8 cellular contexts compared by ENCODE assay signal in genomic region chr17:2709173-2709661, GRCh38. TPM values are rescaled to one million over a fixed set of nuclear protein-coding genes. Genes with fewer than 3 reads are reported as not detected.
DNase-seq lines count a peak whose midpoint lies in the region; ATAC-seq and TF ChIP-seq lines count a peak whose summit lies in the region.

No MANE protein-coding gene starts in this region.

- H3K79me2 ChIP-seq in MM.1S (ENCODE audit: low read length): peaks cover 79% of the 10 kb centered on the region

- H4K20me1 ChIP-seq in MM.1S (ENCODE audit: insufficient read depth, low read length): peaks cover 57% of the 10 kb centered on the region

- H2AFZ ChIP-seq in MM.1S (ENCODE audit: low read length): no peak overlapping the region

- TF ChIP-seq POLR2A in gastrocnemius medialis (IDR thresholded peaks at IDR 0.05): no peak

- H3K4me3 ChIP-seq in MM.1S (ENCODE audit: low read length) (no peak overlapping the region), endodermal cell (ENCODE audit: low read length) (no peak overlapping the region), gastrocnemius medialis (peak overlapping the region; percentile 65 to 84 (median 71))

- 0 out of 2 replicates have a peak overlapping the region, but pooled peaks have one; percentile 75 for H3K9ac ChIP-seq in MM.1S (ENCODE audit: low read length)
- H3K9ac ChIP-seq in endodermal cell (ENCODE audit: extremely low read depth, low read length, poor library complexity, severe bottlenecking): no peak overlapping the region

- H3F3A ChIP-seq in MM.1S (ENCODE audit: insufficient read depth, low read length): no peaks in the 10 kb centered on the region

- TF ChIP-seq CTCF in MM.1S (IDR thresholded peaks at IDR 0.05; ENCODE audit: low read length) (no peak), endodermal cell (conservative IDR thresholded peaks at IDR 0.05) (no peak), gastrocnemius medialis (IDR thresholded peaks at IDR 0.05 in 4 of 5, conservative IDR thresholded peaks at IDR 0.05 in 1 of 5) (no peak)

- H3K4me1 Mint-ChIP-seq in T-helper 1 cell treated with Interleukin-12 subunit alpha and Interleukin-12 subunit beta and Interleukin-4 antibody, amounts not matched to agents 30 μg/mL and 1 μg/mL, for 36 hours (ENCODE audit: low read depth): peaks cover 25% of the 10 kb centered on the region
- H3K4me1 Mint-ChIP-seq in endodermal cell: peaks cover 41% of the 10 kb centered on the region

- in situ Hi-C loops in gastrocnemius medialis (cut with MboI; ENCODE audit: low sequenced_read_pairs in 4 of 4): loop anchor here in 1 of 4 donors (25.0 kb wide), 1 partner anchor 297 kb away; the partner anchor contains the start of gene MNT

- H3K9me3 Mint-ChIP-seq in T-helper 1 cell treated with Interleukin-12 subunit alpha and Interleukin-12 subunit beta and Interleukin-4 antibody, amounts not matched to agents 30 μg/mL and 1 μg/mL, for 36 hours: no peaks in the 10 kb centered on the region
- H3K9me3 Mint-ChIP-seq in endodermal cell: no peaks in the 10 kb centered on the region

- no peak overlapping the region for H3K27ac Mint-ChIP-seq in T-helper 1 cell treated with Interleukin-12 subunit alpha and Interleukin-12 subunit beta and Interleukin-4 antibody, amounts not matched to agents 30 μg/mL and 1 μg/mL, for 36 hours
- H3K27ac Mint-ChIP-seq in endodermal cell: peak overlapping the region; percentile 75

- H3K4me2 ChIP-seq in MM.1S (ENCODE audit: low read depth, low read length): peak overlapping the region; percentile 93

- intact Hi-C loops in gastrocnemius medialis (cut with DNase I; ENCODE audit: low total_unique reads): loop anchor here (5.0 kb wide), 2 partner anchors 197 to 327 kb away; partner anchors contain the start of gene METTL16

- H3K4me1 ChIP-seq in MM.1S (ENCODE audit: low read length): peaks cover 17% of the 10 kb centered on the region; the same call in 1 of the 2 replicates
- H3K4me1 ChIP-seq in endodermal cell (ENCODE audit: control insufficient read depth, insufficient read depth, low read length): peaks cover 13% of the 10 kb centered on the region
- H3K4me1 ChIP-seq in gastrocnemius medialis: peaks cover 63 to 74% of the 10 kb centered on the region in 2 donors

- H3K27me3 ChIP-seq in MM.1S (replicated peaks; ENCODE audit: insufficient read depth, low read length) (no peaks in the 10 kb centered on the region), endodermal cell (ENCODE audit: control insufficient read depth, insufficient read depth, low read length, poor library complexity, severe bottlenecking) (no peaks in the 10 kb centered on the region), gastrocnemius medialis (no peaks in the 10 kb centered on the region)

- DNase-seq in T-helper 1 cell: no peak
- DNase-seq in MM.1S: no peak
- DNase-seq in endodermal cell: peak; percentile 72
- DNase-seq in gastrocnemius medialis: peak in 1 of 2 donors; percentile 67
- no peak for DNase-seq in hypothalamus (lab: John Stamatoyannopoulos, UW)
- DNase-seq in NCI-H446 treated with DMSO at 0.1 percent for 48 hours (lab: John Stamatoyannopoulos, UW): no peak

- no peaks in the 10 kb centered on the region for H3K36me3 ChIP-seq in MM.1S (replicated peaks; ENCODE audit: insufficient read depth, low read length)
- no peaks in the 10 kb centered on the region for H3K36me3 ChIP-seq in endodermal cell (ENCODE audit: control insufficient read depth, insufficient read depth, low read length)
- no peaks in the 10 kb centered on the region for H3K36me3 ChIP-seq in gastrocnemius medialis

- no peak for ATAC-seq in gastrocnemius medialis
- no peak for ATAC-seq in HG03159 (IDR thresholded peaks at IDR 0.05; ENCODE audit: unreplicated experiment)

- no peaks in the 10 kb centered on the region for H3K36me3 Mint-ChIP-seq in T-helper 1 cell treated with Interleukin-12 subunit alpha and Interleukin-12 subunit beta and Interleukin-4 antibody, amounts not matched to agents 30 μg/mL and 1 μg/mL, for 36 hours (ENCODE audit: low read depth)
- no peaks in the 10 kb centered on the region for H3K36me3 Mint-ChIP-seq in endodermal cell (ENCODE audit: low read depth)

- H3K9me2 ChIP-seq in MM.1S (replicated peaks; ENCODE audit: insufficient read depth, low read length): no peaks in the 10 kb centered on the region

- 82 to 83% methylated on average over 8 to 10 of the region's 10 CpGs for WGBS in endodermal cell (ENCODE audit: insufficient coverage in 1 of 2, insufficient read length in 1 of 2), 2 experiments

- no peaks in the 10 kb centered on the region for H3K9me3 ChIP-seq in MM.1S (replicated peaks; ENCODE audit: insufficient read depth, low read length)
- no peaks in the 10 kb centered on the region for H3K9me3 ChIP-seq in endodermal cell (ENCODE audit: control insufficient read depth, low read length)
- H3K9me3 ChIP-seq in gastrocnemius medialis: no peaks in the 10 kb centered on the region

- H3K4me3 Mint-ChIP-seq in T-helper 1 cell treated with Interleukin-12 subunit alpha and Interleukin-12 subunit beta and Interleukin-4 antibody, amounts not matched to agents 30 μg/mL and 1 μg/mL, for 36 hours: peak overlapping the region; percentile 21
- H3K4me3 Mint-ChIP-seq in endodermal cell: peak overlapping the region; percentile 66

- H3K27me3 Mint-ChIP-seq in T-helper 1 cell treated with Interleukin-12 subunit alpha and Interleukin-12 subunit beta and Interleukin-4 antibody, amounts not matched to agents 30 μg/mL and 1 μg/mL, for 36 hours (ENCODE audit: low read depth): no peaks in the 10 kb centered on the region
- peaks cover 6% of the 10 kb centered on the region for H3K27me3 Mint-ChIP-seq in endodermal cell (ENCODE audit: insufficient read depth)

- H3K27ac ChIP-seq in MM.1S (ENCODE audit: low read length): no peak overlapping the region
- H3K27ac ChIP-seq in endodermal cell (ENCODE audit: low read depth, low read length): no peak overlapping the region
- peak overlapping the region; percentile 91 to 98 (median 96) for H3K27ac ChIP-seq in gastrocnemius medialis

RNA-seq across cellular contexts. Expression of gene CLUH, which starts 2.3 kb away (rescaled TPM):
- total RNA-seq in endodermal cell (10 to 100 TPM; 55.5 to 61.8 TPM), gastrocnemius medialis (100 to 1,000 TPM; 104 to 286 (median 211) TPM)
- polyA plus RNA-seq in endodermal cell (2013, experiment 1 of 2): 27.4 TPM
- 21.7 TPM for polyA plus RNA-seq in endodermal cell (2013, experiment 2 of 2)

RNA-seq across cellular contexts. Expression of gene CCDC92B, which starts 40.2 kb away (rescaled TPM):
- total RNA-seq in endodermal cell: 1 to 10 TPM; 4.3 to 5.8 TPM
- 1.2 TPM for polyA plus RNA-seq in endodermal cell (2013, experiment 1 of 2)
- 0.87 TPM for polyA plus RNA-seq in endodermal cell (2013, experiment 2 of 2)
- not detected for total RNA-seq in gastrocnemius medialis

Comparison
In these comparisons a context has a peak if more than half of its experiments do, and no peak if none do; other contexts are left out.
1. H3K27ac ChIP-seq: peak in gastrocnemius medialis (4 of 4); none in MM.1S (single experiment) and endodermal cell (single experiment).
2. H3K4me3 ChIP-seq: peak in gastrocnemius medialis (4 of 4); none in MM.1S (single experiment) and endodermal cell (single experiment).
3. RNA of gene CCDC92B, which starts 40.2 kb away (total RNA-seq): 4.3 to 5.8 TPM in endodermal cell; not detected in gastrocnemius medialis; every median in the first group is over 4 times any median in the second.